In the genomic region with DNA sequence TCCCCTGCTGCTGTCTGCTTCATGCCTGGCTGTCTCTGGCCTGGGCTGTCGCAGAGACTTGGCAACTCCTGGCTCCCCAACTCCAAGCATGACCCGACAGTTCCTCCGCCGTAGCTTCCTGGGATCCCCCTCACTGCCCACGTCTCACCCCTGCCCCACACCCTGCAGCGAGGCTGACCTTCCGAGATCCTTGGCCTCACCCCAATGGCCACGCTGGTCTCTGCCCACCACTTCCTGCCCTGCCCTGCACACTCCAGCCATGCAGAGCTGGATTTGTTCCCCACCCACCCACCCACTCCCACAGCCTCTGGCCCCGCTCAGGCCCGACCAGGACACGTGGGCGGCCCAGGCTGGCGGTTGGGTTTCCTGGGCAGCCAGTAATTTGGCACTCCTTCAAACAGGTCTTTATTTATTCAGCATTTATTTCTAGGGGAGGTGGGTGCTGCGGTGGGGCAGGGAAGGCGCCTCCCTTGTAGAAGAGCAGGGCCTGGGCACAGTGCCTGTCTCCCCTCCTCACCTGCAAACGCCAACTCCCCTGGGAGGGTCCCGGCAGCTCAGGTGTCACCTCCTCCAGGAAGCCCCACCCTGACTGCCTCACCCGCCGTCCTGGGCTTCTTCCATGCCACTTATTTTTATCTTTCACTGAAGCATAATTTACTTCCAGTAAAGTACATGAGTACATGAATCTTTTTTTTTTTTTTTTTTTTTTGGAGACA, we compare ENCODE assay signal across 9 cellular contexts. TPM values are rescaled to one million over a fixed set of nuclear protein-coding genes. Genes with fewer than 3 reads are reported as not detected.
DNase-seq lines count a peak whose midpoint lies in the region; ATAC-seq and TF ChIP-seq lines count a peak whose summit lies in the region.
"Had no signal": no experiment of that assay in that cellular context is flagged by ENCODE, and none has a peak within 500 bp of the region (broad histone marks: within the 10 kb centered on the region; RNA-seq: fewer than 3 reads in every experiment).

No MANE protein-coding gene starts in this region.

- no peaks in the 10 kb centered on the region for H3K4me1 Mint-ChIP-seq in T-helper 2 cell treated with Interferon-gamma antibody and Interleukin-4, amounts not matched to agents 5 μg/mL and 100 μg/mL, for 36 hours (ENCODE audit: low read depth)

- ATAC-seq in gastrocnemius medialis, result peak; percentile 12 to 13
- ATAC-seq in HG03097 (IDR thresholded peaks at IDR 0.05; ENCODE audit: low FRiP score, unreplicated experiment), result no peak

- H3K27me3 ChIP-seq in esophagus squamous epithelium (no peaks in the 10 kb centered on the region), gastrocnemius medialis (no peaks in the 10 kb centered on the region)

- H3K27me3 Mint-ChIP-seq in T-helper 2 cell treated with Interferon-gamma antibody and Interleukin-4, amounts not matched to agents 5 μg/mL and 100 μg/mL, for 36 hours (ENCODE audit: low read depth), result peaks cover 4% of the 10 kb centered on the region

- H3K4me3 ChIP-seq in esophagus squamous epithelium, result peak overlapping the region in 1 of 4 donors; percentile 19
- peak overlapping the region in 2 of 4 donors; percentile 30 to 41 for H3K4me3 ChIP-seq in gastrocnemius medialis

- 14 to 29% methylated on average over 4 to 9 of the region's 19 CpGs for WGBS in esophagus squamous epithelium, 2 donors

- H3K27ac ChIP-seq in esophagus squamous epithelium, result peak overlapping the region; percentile 92 to 97 (median 94)
- peak overlapping the region; percentile 93 to 100 (median 100) for H3K27ac ChIP-seq in gastrocnemius medialis

- H3K27ac Mint-ChIP-seq in T-helper 2 cell treated with Interferon-gamma antibody and Interleukin-4, amounts not matched to agents 5 μg/mL and 100 μg/mL, for 36 hours, result no peak overlapping the region

- intact Hi-C loops in esophagus squamous epithelium (cut with DNase I) (no loop called here), gastrocnemius medialis (cut with DNase I; ENCODE audit: low total_unique reads) (no loop called here)

- no peaks in the 10 kb centered on the region for H3K9me3 Mint-ChIP-seq in T-helper 2 cell treated with Interferon-gamma antibody and Interleukin-4, amounts not matched to agents 5 μg/mL and 100 μg/mL, for 36 hours

- TF ChIP-seq CTCF in esophagus squamous epithelium (IDR thresholded peaks at IDR 0.05), result no peak
- TF ChIP-seq CTCF in gastrocnemius medialis (IDR thresholded peaks at IDR 0.05 in 4 of 5, conservative IDR thresholded peaks at IDR 0.05 in 1 of 5), result no peak

- no peak overlapping the region for H3K4me3 Mint-ChIP-seq in T-helper 2 cell treated with Interferon-gamma antibody and Interleukin-4, amounts not matched to agents 5 μg/mL and 100 μg/mL, for 36 hours

- H3K36me3 Mint-ChIP-seq in T-helper 2 cell treated with Interferon-gamma antibody and Interleukin-4, amounts not matched to agents 5 μg/mL and 100 μg/mL, for 36 hours (ENCODE audit: low read depth), result no peaks in the 10 kb centered on the region

- H3K9me3 ChIP-seq in esophagus squamous epithelium (no peaks in the 10 kb centered on the region), gastrocnemius medialis (no peaks in the 10 kb centered on the region)

- no peaks in the 10 kb centered on the region for H3K36me3 ChIP-seq in esophagus squamous epithelium
- no peaks in the 10 kb centered on the region for H3K36me3 ChIP-seq in gastrocnemius medialis

- TF ChIP-seq POLR2A in esophagus squamous epithelium (IDR thresholded peaks at IDR 0.05), result no peak
- no peak for TF ChIP-seq POLR2A in gastrocnemius medialis (IDR thresholded peaks at IDR 0.05)

- peak; percentile 18 for DNase-seq in ELR (ENCODE audit: low read depth)
- peak; percentile 20 for DNase-seq in NCI-H774 (lab: John Stamatoyannopoulos, UW)
- DNase-seq in esophagus squamous epithelium (lab: John Stamatoyannopoulos, UW), result no peak
- DNase-seq in gastrocnemius medialis, result peak; percentile 54 to 87
- no peak for DNase-seq in T-helper 2 cell treated with Interferon-gamma antibody and Interleukin-4, amounts not matched to agents 5 μg/mL and 100 μg/mL, for 36 hours (ENCODE audit: low spot score)
- no peak for DNase-seq in cerebellum (ENCODE audit: low spot score)
- no peak for DNase-seq in GM19238 (ENCODE audit: insufficient read length, low spot score)
- DNase-seq: NK-92 treated with Interleukin-12 subunit alpha and Interleukin-12 subunit beta, amount 100 ng/mL, for 24 hours had no signal

- peaks cover 70 to 99% (median 77%) of the 10 kb centered on the region in 3 donors for H3K4me1 ChIP-seq in esophagus squamous epithelium
- H3K4me1 ChIP-seq in gastrocnemius medialis, result peaks cover 81 to 86% of the 10 kb centered on the region in 2 donors

- in situ Hi-C loops in gastrocnemius medialis (cut with MboI; ENCODE audit: low sequenced_read_pairs in 4 of 4), result no loop called here

RNA-seq across cellular contexts. Expression of a gene that starts 25.5 kb away (rescaled TPM):
- 10 to 100 TPM; 26.8 to 35.6 (median 28.5) TPM for total RNA-seq in esophagus squamous epithelium
- 100 to 1,000 TPM in 1 of 4 donors, 10 to 100 TPM in 3; 42.9 to 109 (median 77.0) TPM for total RNA-seq in gastrocnemius medialis
- total RNA-seq in cerebellum, result 20.7 TPM

Comparison
In these comparisons a context has a peak if more than half of its experiments do, and no peak if none do; other contexts are left out.
1. DNase-seq: peak in ELR (single experiment), NCI-H774 (single experiment) and gastrocnemius medialis (2 of 2); none in esophagus squamous epithelium (single experiment), T-helper 2 cell treated with Interferon-gamma antibody and Interleukin-4, amounts not matched to agents 5 μg/mL and 100 μg/mL, for 36 hours (single experiment), cerebellum (single experiment) and GM19238 (single experiment).